Comparison of ENCODE assay signal across 16 cellular contexts in genomic region chr2:1826188-1826905, GRCh38.
DNase-seq lines count a peak whose midpoint lies in the region; ATAC-seq and TF ChIP-seq lines count a peak whose summit lies in the region.
"Had no signal": no experiment of that assay in that cellular context is flagged by ENCODE, and none has a peak within 500 bp of the region (broad histone marks: within the 10 kb centered on the region; RNA-seq: fewer than 3 reads in every experiment).

No MANE protein-coding gene starts in this region.

- H4K20me1 ChIP-seq in osteoblast (ENCODE audit: insufficient read depth, low read length) (no peaks in the 10 kb centered on the region), OCI-LY7 (ENCODE audit: insufficient read depth, low read length) (no peaks in the 10 kb centered on the region)

- POLR2A ChIA-PET in OCI-LY7 (lab: Charles Lee) = interaction anchor here (0.6 kb wide), 1 partner anchor 1391 kb away, joined by 3 read pairs; no protein-coding TSS in a partner anchor

- intact Hi-C loops in vagina (cut with DNase I) (no loop called here), OCI-LY7 (cut with micrococcal nuclease; ENCODE audit: unreplicated experiment) (no loop called here)

- H3K36me3 Mint-ChIP-seq in activated naive CD4-positive, alpha-beta T cell treated with anti-CD3 and anti-CD28 coated beads, Interleukin-2, amount 50 U/mL, for 72 hours = no peaks in the 10 kb centered on the region
- H3K36me3 Mint-ChIP-seq: CD8-positive, alpha-beta T cell had no signal

- H3K9me2 ChIP-seq in OCI-LY7 (ENCODE audit: insufficient read depth, low read length) = no peaks in the 10 kb centered on the region

- H3K36me3 ChIP-seq in osteoblast (ENCODE audit: insufficient read depth, low read length) (no peaks in the 10 kb centered on the region), vagina (no peaks in the 10 kb centered on the region), OCI-LY7 (ENCODE audit: insufficient read depth, low read length) (no peaks in the 10 kb centered on the region)
- H3K36me3 ChIP-seq: MG63 had no signal

- CTCF ChIA-PET in OCI-LY7 (lab: Charles Lee; ENCODE audit: unreplicated experiment) = no interaction called here

- no peaks in the 10 kb centered on the region for H3K9me3 Mint-ChIP-seq in activated naive CD4-positive, alpha-beta T cell treated with anti-CD3 and anti-CD28 coated beads, Interleukin-2, amount 50 U/mL, for 72 hours
- H3K9me3 Mint-ChIP-seq: CD8-positive, alpha-beta T cell had no signal

- no peak for TF ChIP-seq CTCF in coronary artery (IDR thresholded peaks at IDR 0.05)
- no peak for TF ChIP-seq CTCF in osteoblast (IDR thresholded peaks at IDR 0.05; ENCODE audit: extremely low read depth, low read depth, low read length)
- TF ChIP-seq CTCF in vagina (IDR thresholded peaks at IDR 0.05) = no peak
- no peak for TF ChIP-seq CTCF in OCI-LY7 (conservative IDR thresholded peaks at IDR 0.05; ENCODE audit: low read length)

- no peak overlapping the region for H3K27ac Mint-ChIP-seq in activated naive CD4-positive, alpha-beta T cell treated with anti-CD3 and anti-CD28 coated beads, Interleukin-2, amount 50 U/mL, for 72 hours
- H3K27ac Mint-ChIP-seq: B cell; CD8-positive, alpha-beta T cell had no signal

- H3K27me3 ChIP-seq in osteoblast (ENCODE audit: insufficient read depth, low read length) (peaks cover 14% of the 10 kb centered on the region), vagina (no peaks in the 10 kb centered on the region)
- H3K27me3 ChIP-seq: MG63 had no signal

- peak overlapping the region; percentile 94 to 95 for H3K27ac ChIP-seq in coronary artery
- H3K27ac ChIP-seq in osteoblast (ENCODE audit: low read depth, low read length) = no peak overlapping the region
- H3K27ac ChIP-seq in vagina = peak overlapping the region; percentile 5
- H3K27ac ChIP-seq in OCI-LY7 (ENCODE audit: low read depth, low read length, poor library complexity, severe bottlenecking) = no peak overlapping the region

- H3K9me3 ChIP-seq in osteoblast (ENCODE audit: low read depth, low read length) (no peaks in the 10 kb centered on the region), vagina (no peaks in the 10 kb centered on the region), OCI-LY7 (ENCODE audit: low read length) (no peaks in the 10 kb centered on the region)
- H3K9me3 ChIP-seq: MG63 had no signal

- no peak overlapping the region for H3K4me2 ChIP-seq in osteoblast (ENCODE audit: insufficient read depth, low read length)
- no peak overlapping the region for H3K4me2 ChIP-seq in OCI-LY7 (ENCODE audit: low read length)

- no peaks in the 10 kb centered on the region for H3K4me1 ChIP-seq in osteoblast (ENCODE audit: insufficient read depth, low read length)
- no peaks in the 10 kb centered on the region for H3K4me1 ChIP-seq in vagina
- no peaks in the 10 kb centered on the region for H3K4me1 ChIP-seq in OCI-LY7 (ENCODE audit: insufficient read depth, low read length, poor library complexity, severe bottlenecking)

- TF ChIP-seq POLR2A in vagina (IDR thresholded peaks at IDR 0.05) = no peak

- H2AFZ ChIP-seq in osteoblast (ENCODE audit: low read length) = no peak overlapping the region
- no peak overlapping the region for H2AFZ ChIP-seq in OCI-LY7 (ENCODE audit: low read length)

- no peak for ATAC-seq in activated naive CD4-positive, alpha-beta T cell treated with anti-CD3 and anti-CD28 coated beads, Interleukin-2, amount 50 U/mL, for 72 hours
- no peak for ATAC-seq in HG03045 (IDR thresholded peaks at IDR 0.05; ENCODE audit: unreplicated experiment)
- ATAC-seq: CD8-positive, alpha-beta T cell had no signal

- DNase-seq in NCI-H69 (lab: John Stamatoyannopoulos, UW) = peak; percentile 27
- no peak for DNase-seq in coronary artery (ENCODE audit: low spot score)
- DNase-seq in osteoblast (ENCODE audit: insufficient read length, low spot score, missing footprints) = peak; percentile 52
- DNase-seq in vagina (ENCODE audit: extremely low spot score in 2 of 2) = no peak
- no peak for DNase-seq in activated naive CD4-positive, alpha-beta T cell treated with anti-CD3 and anti-CD28 coated beads, Interleukin-2, amount 50 U/mL, for 72 hours (ENCODE audit: low spot score in 2 of 2)
- no peak for DNase-seq in OCI-LY7 (ENCODE audit: low spot score)
- DNase-seq: CD8-positive, alpha-beta T cell; DND-41; MG63; NCI-H1105 treated with DMSO at 0.1 percent for 48 hours; NCI-H187; NCI-H446 treated with DMSO at 0.1 percent for 48 hours; NCI-H774; SHP77 treated with DMSO at 0.1 percent for 48 hours had no signal

- H3K79me2 ChIP-seq in osteoblast (ENCODE audit: insufficient read depth, low read length) (no peaks in the 10 kb centered on the region), OCI-LY7 (ENCODE audit: insufficient read depth, low read depth, low read length) (no peaks in the 10 kb centered on the region)

- BruUV-seq in OCI-LY7 (replicated peaks; lab: Mats Ljungman, UMichigan) = no TSS peak

- peak overlapping the region; percentile 78 for H3K4me3 ChIP-seq in coronary artery
- no peak overlapping the region for H3K4me3 ChIP-seq in osteoblast (ENCODE audit: insufficient read depth, low read length)
- H3K4me3 ChIP-seq in vagina = no peak overlapping the region
- H3K4me3 ChIP-seq in OCI-LY7 (ENCODE audit: low read depth, low read length, poor library complexity, severe bottlenecking) = no peak overlapping the region
- H3K4me3 ChIP-seq: MG63 had no signal

Comparison
In these comparisons a context has a peak if more than half of its experiments do, and no peak if none do; other contexts are left out.
1. DNase-seq: peak in NCI-H69 (single experiment) and osteoblast (single experiment); none in coronary artery (single experiment), vagina (0 of 2), activated naive CD4-positive, alpha-beta T cell treated with anti-CD3 and anti-CD28 coated beads, Interleukin-2, amount 50 U/mL, for 72 hours (0 of 2) and OCI-LY7 (single experiment).
2. H3K27ac ChIP-seq: peak in coronary artery (2 of 2) and vagina (single experiment); none in osteoblast (single experiment) and OCI-LY7 (single experiment).